Comparison of ENCODE assay signal across 25 cellular contexts in genomic region chr15:38860253-38860652, GRCh38.
DNase-seq lines count a peak whose midpoint lies in the region; ATAC-seq, FAIRE-seq and TF ChIP-seq lines count a peak whose summit lies in the region.
"Had no signal": no experiment of that assay in that cellular context is flagged by ENCODE, and none has a peak within 500 bp of the region (broad histone marks: within the 10 kb centered on the region; RNA-seq: fewer than 3 reads in every experiment).

No MANE protein-coding gene starts in this region.

- H2AK5ac ChIP-seq in IMR-90 (ENCODE audit: low read depth, low read length): peak overlapping the region; percentile 31; the same call in 1 of the 2 replicates

- no peak overlapping the region for H3K9ac ChIP-seq in IMR-90 (ENCODE audit: low read depth, low read length)

- no peaks in the 10 kb centered on the region for H4K20me1 ChIP-seq in IMR-90 (ENCODE audit: insufficient read depth, low read length)

- H3K4me1 ChIP-seq in IMR-90 (ENCODE audit: control insufficient read depth, insufficient read depth, low read length) (peaks cover 15% of the 10 kb centered on the region), SJCRH30 (peaks cover 29% of the 10 kb centered on the region)
- H3K4me1 ChIP-seq: foreskin keratinocyte had no signal

- H3K14ac ChIP-seq in IMR-90 (replicated peaks; ENCODE audit: low read depth, low read length): 0 out of 2 replicates have a peak overlapping the region, but pooled peaks have one; percentile 3

- H4K5ac ChIP-seq in IMR-90 (ENCODE audit: low read depth, low read length): peak overlapping the region; percentile 6; the same call in 1 of the 2 replicates

- no peak for TF ChIP-seq POLR2A in IMR-90 (IDR thresholded peaks at IDR 0.05; ENCODE audit: low read depth, low read length)

- 0 out of 2 replicates have a peak overlapping the region, but pooled peaks have one; percentile 29 for H3K4ac ChIP-seq in IMR-90 (ENCODE audit: low read depth, low read length)

- H3K18ac ChIP-seq in IMR-90 (ENCODE audit: low read depth, low read length): peak overlapping the region; percentile 6; the same call in 1 of the 2 replicates

- H3K4me2 ChIP-seq in IMR-90 (ENCODE audit: low read depth, low read length): no peak overlapping the region

- CTCF ChIA-PET in IMR-90 (lab: Yijun Ruan, JAX): interaction anchor here (1.3 kb wide), 1 partner anchor 273 kb away, joined by 3 read pairs; no protein-coding TSS in a partner anchor
- CTCF ChIA-PET in activated CD4-positive, alpha-beta memory T cell treated with anti-CD3 and anti-CD28 coated beads, Interleukin-2, amount 10 ng/mL, durations not matched to agents 7 days and 5 days (lab: Charles Lee): no interaction called here

- DNase-seq in IMR-90 (no peak), SJCRH30 (no peak), fibroblast of pulmonary artery (ENCODE audit: low read depth) (peak; percentile 72), renal cortical epithelial cell (ENCODE audit: low read depth) (peak; percentile 76), HTR-8/SVneo (ENCODE audit: insufficient read length, low spot score) (no peak)
- no peak for DNase-seq in activated CD4-positive, alpha-beta memory T cell treated with anti-CD3 and anti-CD28 coated beads, Interleukin-2, amount 10 ng/mL, durations not matched to agents 7 days and 5 days
- DNase-seq in activated CD4-positive, CD25-positive, alpha-beta regulatory T cell (lab: John Stamatoyannopoulos, UW): no peak
- DNase-seq: activated CD4-positive, alpha-beta T cell treated with anti-CD3 and anti-CD28 coated beads, Interleukin-2, amount 10 ng/mL, durations not matched to agents 24 days and 14 days; activated CD8-positive, alpha-beta memory T cell treated with anti-CD3 and anti-CD28 coated beads, Interleukin-2, amount 50 U/mL, for 4 hours; activated naive CD8-positive, alpha-beta T cell treated with anti-CD3 and anti-CD28 coated beads for 36 hours; DMS79; foreskin keratinocyte; H7; islet precursor cell; mesendoderm; naive thymus-derived CD4-positive, alpha-beta T cell; NCI-H1436; NCI-H524 treated with DMSO at 0.1 percent for 48 hours; sigmoid colon; stimulated activated CD4-positive, alpha-beta T cell treated with anti-CD3 and anti-CD28 coated beads, Interleukin-1b, Interleukin-23, amount 100 ng/mL, for 48 hours; stimulated activated naive B cell treated with anti-CD40 and anti-IgM and Interleukin-4, amounts not matched to agents 10 μg/mL and 1 μg/mL and 100 μg/mL, for 72 hours had no signal

- no peak for FAIRE-seq in HTR-8/SVneo (lab: Jason Lieb, UNC)
- FAIRE-seq: colon, endothelial cell of umbilical vein, GM12891 had no signal

- dilution Hi-C loops in IMR-90 (cut with HindIII; ENCODE audit: low sequenced_read_pairs, unreplicated experiment): no loop called here

- H2BK15ac ChIP-seq in IMR-90 (ENCODE audit: low read depth, low read length): 0 out of 3 replicates have a peak overlapping the region, but pooled peaks have one; percentile 73

- no peaks in the 10 kb centered on the region for H3K79me1 ChIP-seq in IMR-90 (ENCODE audit: low read depth in 1 of 2, low read length in 2 of 2)

- no peak overlapping the region for H2AK9ac ChIP-seq in IMR-90 (replicated peaks; ENCODE audit: low read depth, low read length, poor library complexity)

- H3K36me3 Mint-ChIP-seq in activated CD4-positive, alpha-beta memory T cell treated with anti-CD3 and anti-CD28 coated beads, Interleukin-2, amount 10 ng/mL, durations not matched to agents 7 days and 5 days (ENCODE audit: low read depth): no peaks in the 10 kb centered on the region
- H3K36me3 Mint-ChIP-seq: activated naive CD8-positive, alpha-beta T cell treated with anti-CD3 and anti-CD28 coated beads for 36 hours; naive thymus-derived CD4-positive, alpha-beta T cell; stimulated activated naive B cell treated with anti-CD40 and anti-IgM and Interleukin-4, amounts not matched to agents 10 μg/mL and 1 μg/mL and 100 μg/mL, for 72 hours had no signal

- H3K27ac ChIP-seq in IMR-90 (ENCODE audit: insufficient read depth, low read length) (no peak overlapping the region), SJCRH30 (peak overlapping the region; percentile 62)
- H3K27ac ChIP-seq: foreskin keratinocyte, sigmoid colon had no signal

- no peak overlapping the region for H2AFZ ChIP-seq in IMR-90 (replicated peaks; ENCODE audit: low read length, poor library complexity)

- no peaks in the 10 kb centered on the region for H3K4me1 Mint-ChIP-seq in activated CD4-positive, alpha-beta memory T cell treated with anti-CD3 and anti-CD28 coated beads, Interleukin-2, amount 10 ng/mL, durations not matched to agents 7 days and 5 days
- H3K4me1 Mint-ChIP-seq: activated CD4-positive, alpha-beta T cell treated with anti-CD3 and anti-CD28 coated beads, Interleukin-2, amount 10 ng/mL, durations not matched to agents 24 days and 14 days; activated naive CD8-positive, alpha-beta T cell treated with anti-CD3 and anti-CD28 coated beads for 36 hours; stimulated activated naive B cell treated with anti-CD40 and anti-IgM and Interleukin-4, amounts not matched to agents 10 μg/mL and 1 μg/mL and 100 μg/mL, for 72 hours had no signal

- H3K27me3 ChIP-seq in IMR-90 (ENCODE audit: control insufficient read depth, insufficient read depth, low read length) (no peaks in the 10 kb centered on the region), SJCRH30 (no peaks in the 10 kb centered on the region)
- H3K27me3 ChIP-seq: sigmoid colon had no signal

- no peak overlapping the region for H3K4me3 ChIP-seq in IMR-90 (ENCODE audit: insufficient read depth, low read depth, low read length)
- H3K4me3 ChIP-seq in SJCRH30: no peak overlapping the region
- H3K4me3 ChIP-seq in fibroblast of pulmonary artery (replicated peaks; ENCODE audit: low read depth, low read length): no peak overlapping the region
- H3K4me3 ChIP-seq: sigmoid colon had no signal

- in situ Hi-C loops in IMR-90 (cut with MboI; ENCODE audit: low sequenced_read_pairs): no loop called here

- H3K36me3 ChIP-seq in IMR-90 (ENCODE audit: control insufficient read depth, insufficient read depth, low read length) (no peaks in the 10 kb centered on the region), SJCRH30 (no peaks in the 10 kb centered on the region)
- H3K36me3 ChIP-seq: sigmoid colon had no signal

- H3K27ac Mint-ChIP-seq in activated CD4-positive, alpha-beta memory T cell treated with anti-CD3 and anti-CD28 coated beads, Interleukin-2, amount 10 ng/mL, durations not matched to agents 7 days and 5 days: no peak overlapping the region
- H3K27ac Mint-ChIP-seq: activated CD4-positive, alpha-beta T cell treated with anti-CD3 and anti-CD28 coated beads, Interleukin-2, amount 10 ng/mL, durations not matched to agents 24 days and 14 days; activated naive CD8-positive, alpha-beta T cell treated with anti-CD3 and anti-CD28 coated beads for 36 hours; activated T-helper 2 cell treated with anti-CD3 and anti-CD28 coated beads, Interferon-gamma antibody, Interleukin-2, Interleukin-4, amounts not matched to agents 10 μg/mL and 5 μg/mL and 100 μg/mL, durations not matched to agents 14 hours and 24 hours and 36 hours; naive thymus-derived CD4-positive, alpha-beta T cell; stimulated activated naive B cell treated with anti-CD40 and anti-IgM and Interleukin-4, amounts not matched to agents 10 μg/mL and 1 μg/mL and 100 μg/mL, for 72 hours had no signal

- intact Hi-C loops in IMR-90 (cut with micrococcal nuclease): no loop called here

- POLR2A ChIA-PET in IMR-90 (lab: Charles Lee; ENCODE audit: unreplicated experiment): no interaction called here
- POLR2A ChIA-PET in activated CD4-positive, alpha-beta memory T cell treated with anti-CD3 and anti-CD28 coated beads, Interleukin-2, amount 10 ng/mL, durations not matched to agents 7 days and 5 days (lab: Charles Lee): no interaction called here

- peaks cover 9% of the 10 kb centered on the region for H3K27me3 Mint-ChIP-seq in activated CD4-positive, alpha-beta memory T cell treated with anti-CD3 and anti-CD28 coated beads, Interleukin-2, amount 10 ng/mL, durations not matched to agents 7 days and 5 days
- H3K27me3 Mint-ChIP-seq: stimulated activated naive B cell treated with anti-CD40 and anti-IgM and Interleukin-4, amounts not matched to agents 10 μg/mL and 1 μg/mL and 100 μg/mL, for 72 hours had no signal

- no TSS peak for BruUV-seq in IMR-90 (replicated peaks; lab: Mats Ljungman, UMichigan)

- no peak overlapping the region for H4K91ac ChIP-seq in IMR-90 (ENCODE audit: insufficient read depth, low read depth, low read length)

- no peak overlapping the region for H3K4me3 Mint-ChIP-seq in activated CD4-positive, alpha-beta memory T cell treated with anti-CD3 and anti-CD28 coated beads, Interleukin-2, amount 10 ng/mL, durations not matched to agents 7 days and 5 days
- H3K4me3 Mint-ChIP-seq: activated CD4-positive, alpha-beta T cell treated with anti-CD3 and anti-CD28 coated beads, Interleukin-2, amount 10 ng/mL, durations not matched to agents 24 days and 14 days; activated naive CD8-positive, alpha-beta T cell treated with anti-CD3 and anti-CD28 coated beads for 36 hours; naive thymus-derived CD4-positive, alpha-beta T cell; stimulated activated naive B cell treated with anti-CD40 and anti-IgM and Interleukin-4, amounts not matched to agents 10 μg/mL and 1 μg/mL and 100 μg/mL, for 72 hours had no signal

- no peak overlapping the region for H2BK5ac ChIP-seq in IMR-90 (ENCODE audit: low read depth, low read length, poor library complexity, severe bottlenecking)

- H3K56ac ChIP-seq in IMR-90 (ENCODE audit: extremely low read depth, insufficient read depth, low read length): no peak overlapping the region

- H3K9me3 Mint-ChIP-seq in activated CD4-positive, alpha-beta memory T cell treated with anti-CD3 and anti-CD28 coated beads, Interleukin-2, amount 10 ng/mL, durations not matched to agents 7 days and 5 days: no peaks in the 10 kb centered on the region
- H3K9me3 Mint-ChIP-seq: activated CD4-positive, alpha-beta T cell treated with anti-CD3 and anti-CD28 coated beads, Interleukin-2, amount 10 ng/mL, durations not matched to agents 24 days and 14 days; activated naive CD8-positive, alpha-beta T cell treated with anti-CD3 and anti-CD28 coated beads for 36 hours; activated T-helper 2 cell treated with anti-CD3 and anti-CD28 coated beads, Interferon-gamma antibody, Interleukin-2, Interleukin-4, amounts not matched to agents 10 μg/mL and 5 μg/mL and 100 μg/mL, durations not matched to agents 14 hours and 24 hours and 36 hours; naive thymus-derived CD4-positive, alpha-beta T cell; stimulated activated naive B cell treated with anti-CD40 and anti-IgM and Interleukin-4, amounts not matched to agents 10 μg/mL and 1 μg/mL and 100 μg/mL, for 72 hours had no signal

- no CpG with 5 or more reads among the region's 4 CpGs for WGBS in IMR-90 (ENCODE audit: extremely low coverage in 2 of 2, insufficient read length in 1 of 2), 2 experiments

- no peak for TF ChIP-seq CTCF in IMR-90 (conservative IDR thresholded peaks at IDR 0.05; ENCODE audit: low read depth, low read length)
- TF ChIP-seq CTCF in fibroblast of pulmonary artery (IDR thresholded peaks at IDR 0.05; ENCODE audit: low read length, missing control alignments): no peak

- no peak for TF ChIP-seq RAD21 in IMR-90 (IDR thresholded peaks at IDR 0.05; ENCODE audit: low read length)

- peak overlapping the region; percentile 60; the same call in 1 of the 2 replicates for H2BK120ac ChIP-seq in IMR-90 (ENCODE audit: low read depth, low read length)

- H2BK20ac ChIP-seq in IMR-90 (ENCODE audit: low read depth, low read length): peak overlapping the region; percentile 85; the same call in 1 of the 2 replicates

- H3K23ac ChIP-seq in IMR-90 (ENCODE audit: low read depth, low read length): no peak overlapping the region

- ATAC-seq in IMR-90 (ENCODE audit: low read depth): no peak
- ATAC-seq: foreskin keratinocyte; naive thymus-derived CD4-positive, alpha-beta T cell; stimulated activated naive B cell treated with anti-CD40 and anti-IgM and Interleukin-4, amounts not matched to agents 10 μg/mL and 1 μg/mL and 100 μg/mL, for 72 hours had no signal

- H4K8ac ChIP-seq in IMR-90 (ENCODE audit: low read depth in 2 of 2, low read length in 2 of 2): peak overlapping the region in 1 of 2 experiments; percentile 34; a peak in 1 of 4 replicates

- H3K9me1 ChIP-seq in IMR-90 (ENCODE audit: insufficient read depth, low read length): peaks cover 12% of the 10 kb centered on the region

- H3K9me3 ChIP-seq in IMR-90 (ENCODE audit: control insufficient read depth, insufficient read depth, low read length) (no peaks in the 10 kb centered on the region), SJCRH30 (replicated peaks) (0 out of 2 replicates have a peak, but pooled peaks cover 3% of the 10 kb centered on the region)
- H3K9me3 ChIP-seq: sigmoid colon had no signal

Comparison
In these comparisons a context has a peak if more than half of its experiments do, and no peak if none do; other contexts are left out.
1. DNase-seq: peak in fibroblast of pulmonary artery (single experiment) and renal cortical epithelial cell (single experiment); none in IMR-90 (single experiment), SJCRH30 (0 of 2), activated CD4-positive, alpha-beta memory T cell treated with anti-CD3 and anti-CD28 coated beads, Interleukin-2, amount 10 ng/mL, durations not matched to agents 7 days and 5 days (single experiment), HTR-8/SVneo (single experiment) and activated CD4-positive, CD25-positive, alpha-beta regulatory T cell (0 of 4).